10 cellular contexts compared by ENCODE assay signal in the genomic region with DNA sequence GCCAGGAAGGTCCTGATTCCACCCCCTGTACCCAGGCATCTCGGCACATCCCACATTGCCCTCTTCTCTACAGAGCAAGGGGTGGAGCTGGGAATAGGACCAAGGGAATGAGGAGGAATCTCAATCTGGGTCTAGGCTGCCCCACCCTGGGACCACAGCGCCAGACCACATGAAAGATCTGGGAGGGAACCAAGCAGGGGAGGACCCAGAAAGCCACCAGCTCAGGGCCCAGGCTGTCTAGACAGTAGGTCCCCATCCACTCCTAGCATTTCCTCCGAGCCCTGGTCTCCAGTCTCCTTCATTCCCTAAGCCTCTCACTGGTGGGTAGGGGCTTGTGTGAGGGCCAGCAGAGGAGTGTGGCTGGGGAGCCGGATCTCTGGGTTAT. TPM values are rescaled to one million over a fixed set of nuclear protein-coding genes. Genes with fewer than 3 reads are reported as not detected.
DNase-seq lines count a peak whose midpoint lies in the region; ATAC-seq and TF ChIP-seq lines count a peak whose summit lies in the region.
"Had no signal": no experiment of that assay in that cellular context is flagged by ENCODE, and none has a peak within 500 bp of the region (broad histone marks: within the 10 kb centered on the region; RNA-seq: fewer than 3 reads in every experiment).

No MANE protein-coding gene starts in this region.

- intact Hi-C loops in activated naive CD4-positive, alpha-beta T cell treated with anti-CD3 and anti-CD28 coated beads for 36 hours (cut with micrococcal nuclease): no loop called here

- no peak for ATAC-seq in activated naive CD8-positive, alpha-beta T cell treated with anti-CD3 and anti-CD28 coated beads, Interleukin-2, amount 10 ng/mL, durations not matched to agents 7 days and 5 days (ENCODE audit: low read depth)
- no peak for ATAC-seq in GM21526 (IDR thresholded peaks at IDR 0.05; ENCODE audit: low FRiP score, unreplicated experiment)

- peaks cover 18% of the 10 kb centered on the region for H3K27me3 Mint-ChIP-seq in activated naive CD8-positive, alpha-beta T cell treated with anti-CD3 and anti-CD28 coated beads, Interleukin-2, amount 10 ng/mL, durations not matched to agents 7 days and 5 days
- H3K27me3 Mint-ChIP-seq in activated naive CD8-positive, alpha-beta T cell treated with anti-CD3 and anti-CD28 coated beads for 36 hours: peaks cover 22% of the 10 kb centered on the region
- H3K27me3 Mint-ChIP-seq in nephron (ENCODE audit: low read depth): no peaks in the 10 kb centered on the region
- peaks cover 3% of the 10 kb centered on the region for H3K27me3 Mint-ChIP-seq in activated naive CD4-positive, alpha-beta T cell treated with anti-CD3 and anti-CD28 coated beads for 36 hours (ENCODE audit: low read depth)
- H3K27me3 Mint-ChIP-seq: progenitor cell of endocrine pancreas had no signal

- H3K27ac Mint-ChIP-seq in activated naive CD8-positive, alpha-beta T cell treated with anti-CD3 and anti-CD28 coated beads, Interleukin-2, amount 10 ng/mL, durations not matched to agents 7 days and 5 days: no peak overlapping the region
- no peak overlapping the region for H3K27ac Mint-ChIP-seq in activated naive CD8-positive, alpha-beta T cell treated with anti-CD3 and anti-CD28 coated beads for 36 hours
- H3K27ac Mint-ChIP-seq in nephron: peak overlapping the region; percentile 95 to 98 (median 97)
- H3K27ac Mint-ChIP-seq in activated naive CD4-positive, alpha-beta T cell treated with anti-CD3 and anti-CD28 coated beads for 36 hours: no peak overlapping the region
- H3K27ac Mint-ChIP-seq: B cell had no signal

- CTCF ChIA-PET in activated naive CD4-positive, alpha-beta T cell treated with anti-CD3 and anti-CD28 coated beads for 36 hours (lab: Charles Lee): interaction anchor here (0.5 to 1.0 kb wide), 4 partner anchors 12 to 152 kb away, joined by 3 to 6 read pairs (median 4); partner anchors contain the start of gene PHLDB1

- H3K4me1 Mint-ChIP-seq in activated naive CD8-positive, alpha-beta T cell treated with anti-CD3 and anti-CD28 coated beads, Interleukin-2, amount 10 ng/mL, durations not matched to agents 7 days and 5 days: peaks cover 6% of the 10 kb centered on the region
- H3K4me1 Mint-ChIP-seq in activated naive CD8-positive, alpha-beta T cell treated with anti-CD3 and anti-CD28 coated beads for 36 hours: peaks cover 4% of the 10 kb centered on the region
- peaks cover 71% of the 10 kb centered on the region for H3K4me1 Mint-ChIP-seq in nephron
- H3K4me1 Mint-ChIP-seq in activated naive CD4-positive, alpha-beta T cell treated with anti-CD3 and anti-CD28 coated beads for 36 hours (ENCODE audit: low read depth): peaks cover 14% of the 10 kb centered on the region

- DNase-seq in activated naive CD8-positive, alpha-beta T cell treated with anti-CD3 and anti-CD28 coated beads, Interleukin-2, amount 10 ng/mL, durations not matched to agents 7 days and 5 days: peak; percentile 21
- no peak for DNase-seq in activated naive CD8-positive, alpha-beta T cell treated with anti-CD3 and anti-CD28 coated beads for 36 hours
- DNase-seq in fibroblast of gingiva (ENCODE audit: low read depth) (peak; percentile 81), NCI-H345 (lab: John Stamatoyannopoulos, UW) (no peak), DMS153 (lab: John Stamatoyannopoulos, UW) (no peak)
- DNase-seq in activated naive CD4-positive, alpha-beta T cell treated with anti-CD3 and anti-CD28 coated beads for 36 hours: no peak

- no peak overlapping the region for H3K4me3 Mint-ChIP-seq in activated naive CD8-positive, alpha-beta T cell treated with anti-CD3 and anti-CD28 coated beads, Interleukin-2, amount 10 ng/mL, durations not matched to agents 7 days and 5 days
- H3K4me3 Mint-ChIP-seq in activated naive CD8-positive, alpha-beta T cell treated with anti-CD3 and anti-CD28 coated beads for 36 hours: no peak overlapping the region
- peak overlapping the region; percentile 42 to 78 (median 77) for H3K4me3 Mint-ChIP-seq in nephron
- H3K4me3 Mint-ChIP-seq in activated naive CD4-positive, alpha-beta T cell treated with anti-CD3 and anti-CD28 coated beads for 36 hours: no peak overlapping the region

- POLR2A ChIA-PET in activated naive CD8-positive, alpha-beta T cell treated with anti-CD3 and anti-CD28 coated beads, Interleukin-2, amount 10 ng/mL, durations not matched to agents 7 days and 5 days (lab: Charles Lee): no interaction called here

- H3K9me3 Mint-ChIP-seq in activated naive CD8-positive, alpha-beta T cell treated with anti-CD3 and anti-CD28 coated beads, Interleukin-2, amount 10 ng/mL, durations not matched to agents 7 days and 5 days: no peaks in the 10 kb centered on the region
- no peaks in the 10 kb centered on the region for H3K9me3 Mint-ChIP-seq in activated naive CD8-positive, alpha-beta T cell treated with anti-CD3 and anti-CD28 coated beads for 36 hours
- no peaks in the 10 kb centered on the region for H3K9me3 Mint-ChIP-seq in nephron
- H3K9me3 Mint-ChIP-seq in activated naive CD4-positive, alpha-beta T cell treated with anti-CD3 and anti-CD28 coated beads for 36 hours: no peaks in the 10 kb centered on the region

- TF ChIP-seq CTCF in nephron (IDR thresholded peaks at IDR 0.05; ENCODE audit: unreplicated experiment in 3 of 3): no peak

- no peaks in the 10 kb centered on the region for H3K36me3 Mint-ChIP-seq in activated naive CD8-positive, alpha-beta T cell treated with anti-CD3 and anti-CD28 coated beads, Interleukin-2, amount 10 ng/mL, durations not matched to agents 7 days and 5 days
- H3K36me3 Mint-ChIP-seq in activated naive CD8-positive, alpha-beta T cell treated with anti-CD3 and anti-CD28 coated beads for 36 hours: no peaks in the 10 kb centered on the region
- H3K36me3 Mint-ChIP-seq in nephron (ENCODE audit: low read depth): peaks cover 16% of the 10 kb centered on the region
- H3K36me3 Mint-ChIP-seq in activated naive CD4-positive, alpha-beta T cell treated with anti-CD3 and anti-CD28 coated beads for 36 hours (ENCODE audit: low read depth): no peaks in the 10 kb centered on the region

RNA-seq across cellular contexts. Expression of gene PHLDB1, which starts 11.6 kb away (rescaled TPM):
- 1 to 10 TPM; 2.7 to 3.3 TPM for total RNA-seq in activated naive CD8-positive, alpha-beta T cell treated with anti-CD3 and anti-CD28 coated beads, Interleukin-2, amount 10 ng/mL, durations not matched to agents 7 days and 5 days
- total RNA-seq in activated naive CD8-positive, alpha-beta T cell treated with anti-CD3 and anti-CD28 coated beads for 36 hours: 1 to 10 TPM; 2.9 to 3.0 TPM
- 1 to 10 TPM; 2.0 TPM for total RNA-seq in activated naive CD4-positive, alpha-beta T cell treated with anti-CD3 and anti-CD28 coated beads for 36 hours

RNA-seq across cellular contexts. Expression of gene ARCN1, which starts 46.8 kb away (rescaled TPM):
- total RNA-seq in activated naive CD8-positive, alpha-beta T cell treated with anti-CD3 and anti-CD28 coated beads, Interleukin-2, amount 10 ng/mL, durations not matched to agents 7 days and 5 days: 100 to 1,000 TPM; 107 to 108 TPM
- total RNA-seq in activated naive CD8-positive, alpha-beta T cell treated with anti-CD3 and anti-CD28 coated beads for 36 hours: 100 to 1,000 TPM; 141 to 150 TPM
- 100 to 1,000 TPM; 159 to 174 TPM for total RNA-seq in activated naive CD4-positive, alpha-beta T cell treated with anti-CD3 and anti-CD28 coated beads for 36 hours

RNA-seq across cellular contexts. Expression of gene IFT46, which starts 53.3 kb away (rescaled TPM):
- 10 to 100 TPM; 12.1 to 14.3 TPM for total RNA-seq in activated naive CD8-positive, alpha-beta T cell treated with anti-CD3 and anti-CD28 coated beads, Interleukin-2, amount 10 ng/mL, durations not matched to agents 7 days and 5 days
- total RNA-seq in activated naive CD8-positive, alpha-beta T cell treated with anti-CD3 and anti-CD28 coated beads for 36 hours: 10 to 100 TPM; 22.2 to 24.1 TPM
- total RNA-seq in activated naive CD4-positive, alpha-beta T cell treated with anti-CD3 and anti-CD28 coated beads for 36 hours: 10 to 100 TPM; 18.1 to 20.0 TPM

Comparison
In these comparisons a context has a peak if more than half of its experiments do, and no peak if none do; other contexts are left out.
1. DNase-seq: peak in activated naive CD8-positive, alpha-beta T cell treated with anti-CD3 and anti-CD28 coated beads, Interleukin-2, amount 10 ng/mL, durations not matched to agents 7 days and 5 days (single experiment) and fibroblast of gingiva (single experiment); none in activated naive CD8-positive, alpha-beta T cell treated with anti-CD3 and anti-CD28 coated beads for 36 hours (single experiment), activated naive CD4-positive, alpha-beta T cell treated with anti-CD3 and anti-CD28 coated beads for 36 hours (single experiment), NCI-H345 (single experiment) and DMS153 (single experiment).
2. H3K27ac Mint-ChIP-seq: peak in nephron (3 of 3); none in activated naive CD8-positive, alpha-beta T cell treated with anti-CD3 and anti-CD28 coated beads, Interleukin-2, amount 10 ng/mL, durations not matched to agents 7 days and 5 days (single experiment), activated naive CD8-positive, alpha-beta T cell treated with anti-CD3 and anti-CD28 coated beads for 36 hours (single experiment) and activated naive CD4-positive, alpha-beta T cell treated with anti-CD3 and anti-CD28 coated beads for 36 hours (single experiment).
3. H3K4me3 Mint-ChIP-seq: peak in nephron (3 of 3); none in activated naive CD8-positive, alpha-beta T cell treated with anti-CD3 and anti-CD28 coated beads, Interleukin-2, amount 10 ng/mL, durations not matched to agents 7 days and 5 days (single experiment), activated naive CD8-positive, alpha-beta T cell treated with anti-CD3 and anti-CD28 coated beads for 36 hours (single experiment) and activated naive CD4-positive, alpha-beta T cell treated with anti-CD3 and anti-CD28 coated beads for 36 hours (single experiment).